In genomic region chr21:16589499-16589898, GRCh38 we compare ENCODE assay signal across 1 cellular context.
TF ChIP-seq lines count a peak whose summit lies in the region.

No MANE protein-coding gene starts in this region.

TF ChIP-seq in WTC11, 78 proteins besides CTCF, POLR2A, EP300 and RAD21 (continued from another document):
- TF ChIP-seq ZNF532 (CRISPR knock-in tag; IDR thresholded peaks at IDR 0.05; ENCODE audit: borderline replicate concordance): no peak
- TF ChIP-seq MAX (CRISPR knock-in tag; IDR thresholded peaks at IDR 0.05): no peak
- no peak for TF ChIP-seq STAT6 (CRISPR knock-in tag; conservative IDR thresholded peaks at IDR 0.05; ENCODE audit: low read depth)
- TF ChIP-seq ZBTB21 (CRISPR knock-in tag; IDR thresholded peaks at IDR 0.05; ENCODE audit: borderline replicate concordance): no peak
- no peak for TF ChIP-seq NR3C1 (CRISPR knock-in tag; conservative IDR thresholded peaks at IDR 0.05; ENCODE audit: low read depth)
- no peak for TF ChIP-seq SMAD4 (CRISPR knock-in tag; IDR thresholded peaks at IDR 0.05)
- no peak for TF ChIP-seq AFF4 (CRISPR knock-in tag; IDR thresholded peaks at IDR 0.05; ENCODE audit: borderline replicate concordance)
- TF ChIP-seq RELA (CRISPR knock-in tag; IDR thresholded peaks at IDR 0.05; ENCODE audit: borderline replicate concordance): no peak
- no peak for TF ChIP-seq CREM (CRISPR knock-in tag; IDR thresholded peaks at IDR 0.05)
- TF ChIP-seq ZNF671 (CRISPR knock-in tag; IDR thresholded peaks at IDR 0.05): no peak
- TF ChIP-seq ZNF232 (CRISPR knock-in tag; IDR thresholded peaks at IDR 0.05): no peak
- TF ChIP-seq ATF3 (CRISPR knock-in tag; conservative IDR thresholded peaks at IDR 0.05): no peak
- TF ChIP-seq ZNF281 (CRISPR knock-in tag; IDR thresholded peaks at IDR 0.05): no peak
